23 cellular contexts compared by ENCODE assay signal in the genomic region with DNA sequence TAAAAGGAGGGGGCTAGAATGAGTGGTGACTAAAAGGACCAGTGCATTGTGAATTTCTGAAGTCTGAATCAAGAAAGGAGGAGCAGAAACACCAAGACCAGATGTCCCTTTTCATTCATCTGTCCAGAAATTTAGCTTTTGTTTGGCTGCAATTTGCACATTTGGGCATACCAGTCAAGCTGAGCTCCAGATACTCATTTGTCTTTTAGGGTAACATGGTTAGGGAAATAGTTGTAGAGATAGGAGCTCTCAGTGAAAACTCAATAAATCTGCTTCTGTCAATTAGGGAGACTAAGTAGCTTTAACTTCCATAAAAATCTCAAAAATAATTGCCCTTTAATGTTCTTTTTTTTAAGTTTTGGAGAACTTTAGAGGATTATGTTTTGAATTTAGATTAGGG.
"Had no signal": no experiment of that assay in that cellular context is flagged by ENCODE, and none has a peak within 500 bp of the region (broad histone marks: within the 10 kb centered on the region; RNA-seq: fewer than 3 reads in every experiment).

No MANE protein-coding gene starts in this region.

- H3K4me3 Mint-ChIP-seq: immature natural killer cell; naive thymus-derived CD4-positive, alpha-beta T cell; nephron progenitor cell; stimulated activated memory B cell treated with anti-CD40 and anti-IgM and Interleukin-4, amounts not matched to agents 10 μg/mL and 1 μg/mL and 100 μg/mL, for 72 hours; stimulated activated naive CD8-positive, alpha-beta T cell treated with anti-CD3 and anti-CD28 coated beads, Interleukin-15, Interleukin-2, amounts not matched to agents 100 ng/mL and 50 ng/mL, for 24 hours had no signal

- H3K36me3 ChIP-seq: left ventricle myocardium inferior, lower lobe of right lung, neutrophil, right lobe of liver, spleen, tibial nerve had no signal

- H3K27me3 Mint-ChIP-seq: naive thymus-derived CD4-positive, alpha-beta T cell; stimulated activated memory B cell treated with anti-CD40 and anti-IgM and Interleukin-4, amounts not matched to agents 10 μg/mL and 1 μg/mL and 100 μg/mL, for 72 hours; stimulated activated naive CD8-positive, alpha-beta T cell treated with anti-CD3 and anti-CD28 coated beads, Interleukin-15, Interleukin-2, amounts not matched to agents 100 ng/mL and 50 ng/mL, for 24 hours had no signal

- DNase-seq: effector memory CD4-positive, alpha-beta T cell; foreskin keratinocyte; immature natural killer cell; left cardiac atrium; left ventricle myocardium inferior; lower lobe of right lung; mesenchymal stem cell; midbrain; naive thymus-derived CD4-positive, alpha-beta T cell; nephron progenitor cell; psoas muscle; retina; right lobe of liver; spleen; stimulated activated CD4-positive, alpha-beta T cell treated with anti-CD3 and anti-CD28 coated beads, Interleukin-15, amount 100 ng/mL, for 24 hours; stimulated activated CD4-positive, alpha-beta T cell treated with anti-CD3 and anti-CD28 coated beads, Interleukin-1b, Interleukin-23, amount 100 ng/mL, for 48 hours; stimulated activated CD4-positive, alpha-beta T cell treated with anti-CD3 and anti-CD28 coated beads, Interleukin-4, amount 100 ng/mL, for 24 hours; testis had no signal

- H3K9me3 ChIP-seq: left ventricle myocardium inferior, lower lobe of right lung, neutrophil, psoas muscle, right lobe of liver, spleen, testis, tibial nerve had no signal

- H3K27ac ChIP-seq: foreskin keratinocyte, left ventricle myocardium inferior, lower lobe of right lung, neutrophil, psoas muscle, right lobe of liver, spleen, testis had no signal

- ATAC-seq: esophagus mucosa; foreskin keratinocyte; left cardiac atrium; naive thymus-derived CD4-positive, alpha-beta T cell; psoas muscle; right lobe of liver; stimulated activated memory B cell treated with anti-CD40 and anti-IgM and Interleukin-4, amounts not matched to agents 10 μg/mL and 1 μg/mL and 100 μg/mL, for 72 hours had no signal

- H3K27me3 ChIP-seq: foreskin keratinocyte, neutrophil, right lobe of liver, spleen, testis, tibial nerve had no signal

- H3K27ac Mint-ChIP-seq: immature natural killer cell; stimulated activated memory B cell treated with anti-CD40 and anti-IgM and Interleukin-4, amounts not matched to agents 10 μg/mL and 1 μg/mL and 100 μg/mL, for 72 hours; stimulated activated naive CD8-positive, alpha-beta T cell treated with anti-CD3 and anti-CD28 coated beads, Interleukin-15, Interleukin-2, amounts not matched to agents 100 ng/mL and 50 ng/mL, for 24 hours had no signal

- H3K4me3 ChIP-seq: left ventricle myocardium inferior, lower lobe of right lung, psoas muscle, right lobe of liver, spleen, testis, tibial nerve had no signal

- H3K9me3 Mint-ChIP-seq: immature natural killer cell; naive thymus-derived CD4-positive, alpha-beta T cell; nephron progenitor cell; stimulated activated memory B cell treated with anti-CD40 and anti-IgM and Interleukin-4, amounts not matched to agents 10 μg/mL and 1 μg/mL and 100 μg/mL, for 72 hours; stimulated activated naive CD8-positive, alpha-beta T cell treated with anti-CD3 and anti-CD28 coated beads, Interleukin-15, Interleukin-2, amounts not matched to agents 100 ng/mL and 50 ng/mL, for 24 hours had no signal

- H3K4me1 ChIP-seq: right lobe of liver, testis had no signal
